ENCODE assay signal across 8 cellular contexts in the genomic region with DNA sequence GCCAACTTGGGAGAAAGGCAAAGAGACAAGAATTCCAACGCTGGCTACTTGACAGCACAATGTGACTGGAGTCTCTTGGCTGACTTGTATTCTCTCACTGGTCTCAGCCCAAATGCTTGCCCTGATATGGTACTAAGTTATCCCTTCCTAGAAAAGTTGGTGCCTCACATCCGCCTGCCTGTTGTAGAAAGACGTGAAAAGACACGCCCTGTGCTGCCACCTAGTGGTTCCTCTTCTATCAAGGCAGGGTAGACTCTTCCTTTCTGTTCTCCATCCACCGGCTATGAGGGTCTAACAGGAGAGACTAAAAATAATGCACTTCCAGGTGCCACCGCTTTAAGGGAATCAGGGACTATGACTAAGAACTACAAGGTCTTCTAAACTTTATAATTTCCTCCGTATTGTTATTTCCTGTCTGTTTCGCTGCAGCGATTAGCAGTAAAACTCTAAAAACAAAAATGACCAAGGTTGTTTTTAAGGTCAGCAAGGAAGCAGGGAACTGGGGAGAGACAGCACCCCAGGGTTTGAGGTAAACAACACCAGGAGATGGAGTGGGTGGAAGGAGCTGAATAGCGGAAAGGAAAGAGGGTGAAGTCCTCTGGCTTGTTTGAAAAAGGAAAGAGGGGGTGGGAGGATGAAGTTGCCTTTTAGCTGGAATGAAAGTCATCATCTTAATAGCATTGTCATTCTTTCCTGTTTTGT.
A peak's percentile ranks its signal among the peaks of the same experiment; 100 is the strongest.
DNase-seq lines count a peak whose midpoint lies in the region; ATAC-seq, FAIRE-seq and TF ChIP-seq lines count a peak whose summit lies in the region.

No MANE protein-coding gene starts in this region.

- H3K27ac Mint-ChIP-seq in activated B cell treated with CpG ODN at 0.5 μM for 24 hours, result no peak overlapping the region

- peak; percentile 45 for TF ChIP-seq CTCF in activated B cell treated with CpG ODN at 0.5 μM for 24 hours (IDR thresholded peaks at IDR 0.05)
- TF ChIP-seq CTCF in cardiac fibroblast (IDR thresholded peaks at IDR 0.05; ENCODE audit: low read depth, low read length), result peak; percentile 75
- peak; percentile 76 to 91 (median 88) for TF ChIP-seq CTCF in keratinocyte (optimal IDR thresholded peaks at IDR 0.05 in 1 of 3, IDR thresholded peaks at IDR 0.05 in 1 of 3, conservative IDR thresholded peaks at IDR 0.05 in 1 of 3; ENCODE audit: extremely low read depth in 1 of 3, insufficient read depth in 2 of 3, low read length in 3 of 3)

- intact Hi-C loops in activated B cell treated with CpG ODN at 0.5 μM for 24 hours (cut with micrococcal nuclease), result loop anchor here (1.0 kb wide), 3 partner anchors 112 to 221 kb away; a partner anchor contains a TSS

- TF ChIP-seq POLR2A in GM18505 (IDR thresholded peaks at IDR 0.05; ENCODE audit: borderline replicate concordance, extremely low read depth, insufficient read depth, insufficient read length), result no peak

- no peaks in the 10 kb centered on the region for H3K9me1 ChIP-seq in keratinocyte (ENCODE audit: control insufficient read depth, extremely low read depth, insufficient read depth, low read length)

- no peak overlapping the region for H3K9ac ChIP-seq in keratinocyte (ENCODE audit: control insufficient read depth, extremely low read depth, insufficient read depth, low read length)

- no peaks in the 10 kb centered on the region for H3K9me3 Mint-ChIP-seq in activated B cell treated with CpG ODN at 0.5 μM for 24 hours

- no peaks in the 10 kb centered on the region for H4K20me1 ChIP-seq in keratinocyte (ENCODE audit: control insufficient read depth, extremely low read depth, insufficient read depth, low read length)

- no peak overlapping the region for H2AFZ ChIP-seq in keratinocyte (ENCODE audit: control insufficient read depth, low read length)

- peaks cover 4% of the 10 kb centered on the region for H3K27me3 Mint-ChIP-seq in activated B cell treated with CpG ODN at 0.5 μM for 24 hours

- peak; percentile 62 for DNase-seq in GDM1 (lab: John Stamatoyannopoulos, UW)
- peak; percentile 74 for DNase-seq in NCI-H345 treated with DMSO at 0.1 percent for 48 hours (lab: John Stamatoyannopoulos, UW; ENCODE audit: unreplicated experiment)
- DNase-seq in activated B cell treated with CpG ODN at 0.5 μM for 24 hours, result peak; percentile 56
- DNase-seq in cardiac fibroblast (ENCODE audit: low read depth in 2 of 2), result peak; percentile 96
- peak; percentile 35 for DNase-seq in keratinocyte (ENCODE audit: low read depth, low spot score)
- peak; percentile 84 to 87 for DNase-seq in stimulated activated CD4-positive, alpha-beta T cell treated with anti-CD3 and anti-CD28 coated beads, Interleukin-15, amount 100 ng/mL, for 48 hours (ENCODE audit: low read depth in 2 of 2)

- no peaks in the 10 kb centered on the region for H3K36me3 Mint-ChIP-seq in activated B cell treated with CpG ODN at 0.5 μM for 24 hours (ENCODE audit: low read depth)

- peak; percentile 59 for ATAC-seq in HG03097 (IDR thresholded peaks at IDR 0.05; ENCODE audit: low FRiP score, unreplicated experiment)
- peak; percentile 91 for ATAC-seq in activated B cell treated with CpG ODN at 0.5 μM for 24 hours (ENCODE audit: low read depth)
- no peak for ATAC-seq in GM18505 (IDR thresholded peaks at IDR 0.05; ENCODE audit: unreplicated experiment)

- CTCF ChIA-PET in activated B cell treated with CpG ODN at 0.5 μM for 24 hours (lab: Charles Lee), result interaction anchor here (0.6 to 9.0 kb wide), 13 partner anchors 8 to 133 kb away, joined by 3 to 222 read pairs (median 4); a partner anchor contains a TSS

- no peaks in the 10 kb centered on the region for H3K27me3 ChIP-seq in keratinocyte (ENCODE audit: control insufficient read depth, extremely low read depth, insufficient read depth, low read length)

- POLR2A ChIA-PET in activated B cell treated with CpG ODN at 0.5 μM for 24 hours (lab: Charles Lee), result interaction anchor here (0.7 to 2.5 kb wide), 6 partner anchors 10 to 798 kb away, joined by 3 to 12 read pairs (median 4); no protein-coding TSS in a partner anchor

- no peaks in the 10 kb centered on the region for H3K4me1 ChIP-seq in keratinocyte (ENCODE audit: control insufficient read depth, extremely low read depth, insufficient read depth, low read length)

- peaks cover 48% of the 10 kb centered on the region for H3K4me1 Mint-ChIP-seq in activated B cell treated with CpG ODN at 0.5 μM for 24 hours

- no peak overlapping the region for H3K4me3 Mint-ChIP-seq in activated B cell treated with CpG ODN at 0.5 μM for 24 hours

- H3K36me3 ChIP-seq in keratinocyte (ENCODE audit: control insufficient read depth in 2 of 2, extremely low read depth in 1 of 2, insufficient read depth in 2 of 2, low read length in 2 of 2), result no peaks in the 10 kb centered on the region

- peak; percentile 84 for FAIRE-seq in keratinocyte (lab: Jason Lieb, UNC)

- no peak overlapping the region for H3K4me3 ChIP-seq in cardiac fibroblast (replicated peaks in 1 of 2; ENCODE audit: low read depth in 2 of 2, low read length in 2 of 2)
- H3K4me3 ChIP-seq in keratinocyte (ENCODE audit: control insufficient read depth in 2 of 3, extremely low read depth in 1 of 3, insufficient read depth in 2 of 3, low read depth in 1 of 3, low read length in 3 of 3), result no peak overlapping the region

- dilution Hi-C loops in keratinocyte (cut with MboI; ENCODE audit: extremely low pct_ligation_motif_present, low sequenced_read_pairs), result loop anchor here (25.0 kb wide), 1 partner anchor 104 kb away; a partner anchor contains a TSS

- H3K4me2 ChIP-seq in keratinocyte (ENCODE audit: control insufficient read depth, extremely low read depth, insufficient read depth, low read depth, low read length), result no peak overlapping the region

- H3K27ac ChIP-seq in keratinocyte (ENCODE audit: control insufficient read depth, insufficient read depth, low read length), result no peak overlapping the region

- no peaks in the 10 kb centered on the region for H3K9me3 ChIP-seq in keratinocyte (ENCODE audit: control insufficient read depth, low read depth, low read length)

- no peaks in the 10 kb centered on the region for H3K79me2 ChIP-seq in keratinocyte (ENCODE audit: control insufficient read depth, insufficient read depth, low read length)

Comparison
In these comparisons a context has a peak if more than half of its experiments do, and no peak if none do; other contexts are left out.
1. DNase-seq: peak in every context shown above with its lines; median percentile 96 in cardiac fibroblast; 86 in stimulated activated CD4-positive, alpha-beta T cell treated with anti-CD3 and anti-CD28 coated beads, Interleukin-15, amount 100 ng/mL, for 48 hours; 74 in NCI-H345 treated with DMSO at 0.1 percent for 48 hours; 62 in GDM1; 56 in activated B cell treated with CpG ODN at 0.5 μM for 24 hours; 35 in keratinocyte.